In genomic region chr3:15099364-15100098, GRCh38 we compare ENCODE assay signal across 8 cellular contexts. TPM values are rescaled to one million over a fixed set of nuclear protein-coding genes. Genes with fewer than 3 reads are reported as not detected.
A peak's percentile ranks its signal among the peaks of the same experiment; 100 is the strongest.
DNase-seq lines count a peak whose midpoint lies in the region; ATAC-seq lines count a peak whose summit lies in the region.

No MANE protein-coding gene starts in this region.

- peak overlapping the region; percentile 86 for H3K27ac ChIP-seq in skeletal muscle tissue (ENCODE audit: low read depth, low read length)

- H3K27me3 Mint-ChIP-seq in activated CD4-positive, alpha-beta T cell treated with anti-CD3 and anti-CD28 coated beads for 36 hours = peaks cover 2% of the 10 kb centered on the region
- H3K27me3 Mint-ChIP-seq in activated T-helper 17 cell treated with anti-CD3 and anti-CD28 coated beads, Interleukin-2, amount 50 U/mL, for 72 hours = no peaks in the 10 kb centered on the region

- no peaks in the 10 kb centered on the region for H3K9me3 ChIP-seq in skeletal muscle tissue (ENCODE audit: control insufficient read depth in 3 of 3, low read length in 3 of 3)

- DNase-seq in activated CD4-positive, alpha-beta T cell treated with anti-CD3 and anti-CD28 coated beads for 36 hours = peak; percentile 40
- DNase-seq in activated CD4-positive, alpha-beta T cell treated with anti-CD3 and anti-CD28 coated beads for 1 hour = no peak
- DNase-seq in left cardiac atrium = no peak

- H3K27me3 ChIP-seq in skeletal muscle tissue (ENCODE audit: control insufficient read depth in 3 of 3, insufficient read depth in 3 of 3, low read length in 3 of 3) = no peaks in the 10 kb centered on the region

- peaks cover 22% of the 10 kb centered on the region for H3K36me3 Mint-ChIP-seq in activated CD4-positive, alpha-beta T cell treated with anti-CD3 and anti-CD28 coated beads for 36 hours (ENCODE audit: low read depth)
- peaks cover 43% of the 10 kb centered on the region for H3K36me3 Mint-ChIP-seq in activated T-helper 17 cell treated with anti-CD3 and anti-CD28 coated beads, Interleukin-2, amount 50 U/mL, for 72 hours (ENCODE audit: low read depth)

- peaks cover 16 to 21% (median 19%) of the 10 kb centered on the region in 3 donors for H3K36me3 ChIP-seq in skeletal muscle tissue (ENCODE audit: control insufficient read depth in 3 of 3, insufficient read depth in 3 of 3, low read length in 3 of 3)

- no peaks in the 10 kb centered on the region for H3K9me3 Mint-ChIP-seq in activated CD4-positive, alpha-beta T cell treated with anti-CD3 and anti-CD28 coated beads for 36 hours (ENCODE audit: low read depth)
- H3K9me3 Mint-ChIP-seq in activated T-helper 17 cell treated with anti-CD3 and anti-CD28 coated beads, Interleukin-2, amount 50 U/mL, for 72 hours = no peaks in the 10 kb centered on the region

- H3K4me1 Mint-ChIP-seq in activated CD4-positive, alpha-beta T cell treated with anti-CD3 and anti-CD28 coated beads for 36 hours = peaks cover 18% of the 10 kb centered on the region
- peaks cover 12% of the 10 kb centered on the region for H3K4me1 Mint-ChIP-seq in activated T-helper 17 cell treated with anti-CD3 and anti-CD28 coated beads, Interleukin-2, amount 50 U/mL, for 72 hours

- peak overlapping the region; percentile 91 for H3K27ac Mint-ChIP-seq in activated CD4-positive, alpha-beta T cell treated with anti-CD3 and anti-CD28 coated beads for 36 hours
- peak overlapping the region; percentile 96 for H3K27ac Mint-ChIP-seq in activated T-helper 17 cell treated with anti-CD3 and anti-CD28 coated beads, Interleukin-2, amount 50 U/mL, for 72 hours

- H3K4me3 Mint-ChIP-seq in activated CD4-positive, alpha-beta T cell treated with anti-CD3 and anti-CD28 coated beads for 36 hours = peak overlapping the region; percentile 85
- H3K4me3 Mint-ChIP-seq in activated T-helper 17 cell treated with anti-CD3 and anti-CD28 coated beads, Interleukin-2, amount 50 U/mL, for 72 hours = peak overlapping the region; percentile 92

- POLR2A ChIA-PET in activated CD4-positive, alpha-beta T cell treated with anti-CD3 and anti-CD28 coated beads for 36 hours (lab: Charles Lee) = interaction anchor here (0.9 to 1.4 kb wide), 2 partner anchors 35 to 262 kb away, joined by 3 to 5 read pairs; partner anchors contain the start of gene MRPS25

- ATAC-seq in activated CD4-positive, alpha-beta T cell treated with anti-CD3 and anti-CD28 coated beads for 36 hours = peak; percentile 32
- ATAC-seq in HG03460 (IDR thresholded peaks at IDR 0.05; ENCODE audit: unreplicated experiment) (peak; percentile 33), left cardiac atrium (peak; percentile 10 to 13), HG02981 (IDR thresholded peaks at IDR 0.05; ENCODE audit: unreplicated experiment) (no peak)
- peak; percentile 20 for ATAC-seq in activated T-helper 17 cell treated with anti-CD3 and anti-CD28 coated beads, Interleukin-2, amount 50 U/mL, for 72 hours (replicated peaks)
- no peak for ATAC-seq in activated CD4-positive, CD25-positive, alpha-beta regulatory T cell treated with anti-CD3 and anti-CD28 coated beads, Interleukin-2, amount 50 U/mL, for 24 hours

- CTCF ChIA-PET in activated CD4-positive, alpha-beta T cell treated with anti-CD3 and anti-CD28 coated beads for 36 hours (lab: Charles Lee) = interaction anchor here (0.6 to 2.4 kb wide), 3 partner anchors 9 to 200 kb away, joined by 3 to 16 read pairs (median 5); no protein-coding TSS in a partner anchor

- H3K4me1 ChIP-seq in skeletal muscle tissue (ENCODE audit: control insufficient read depth in 3 of 3, insufficient read depth in 3 of 3, low read length in 3 of 3) = peaks cover 30 to 42% (median 34%) of the 10 kb centered on the region in 3 donors

- peak overlapping the region; percentile 82 to 97 (median 97) for H3K9ac ChIP-seq in skeletal muscle tissue (ENCODE audit: low read depth in 1 of 3, low read length in 3 of 3)

- peak overlapping the region; percentile 99 to 100 (median 99) for H3K4me3 ChIP-seq in skeletal muscle tissue (ENCODE audit: low read length in 3 of 3)

- intact Hi-C loops in activated CD4-positive, alpha-beta T cell treated with anti-CD3 and anti-CD28 coated beads for 36 hours (cut with DNase I, micrococcal nuclease) = loop anchor here (1.0 to 10.0 kb wide), 15 partner anchors 34 to 955 kb away; partner anchors contain the start of genes CAPN7 (in 2 of the 2), MRPS25 (in 2 of the 2), BTD (in 1 of the 2) and EAF1 (in 1 of the 2)
- intact Hi-C loops in left cardiac atrium (cut with DNase I) = loop anchor here in 1 of 2 donors (10.0 kb wide), 1 partner anchor 445 kb away; the partner anchor contains the start of gene CCDC174

RNA-seq across cellular contexts. Expression of gene RBSN, which starts 0.6 kb away (rescaled TPM):
- 10 to 100 TPM; 13.5 to 15.0 TPM for total RNA-seq in activated CD4-positive, alpha-beta T cell treated with anti-CD3 and anti-CD28 coated beads for 36 hours
- total RNA-seq in activated T-helper 17 cell treated with anti-CD3 and anti-CD28 coated beads, Interleukin-2, amount 50 U/mL, for 72 hours = 10 to 100 TPM; 15.9 to 19.0 TPM
- total RNA-seq in left cardiac atrium (10 to 100 TPM; 18.7 to 20.8 TPM), skeletal muscle tissue (30.3 TPM)

RNA-seq across cellular contexts. Expression of gene MRPS25, which starts 34.4 kb away (rescaled TPM):
- 10 to 100 TPM; 52.3 to 67.0 TPM for total RNA-seq in activated CD4-positive, alpha-beta T cell treated with anti-CD3 and anti-CD28 coated beads for 36 hours
- 10 to 100 TPM; 43.7 to 80.5 TPM for total RNA-seq in activated T-helper 17 cell treated with anti-CD3 and anti-CD28 coated beads, Interleukin-2, amount 50 U/mL, for 72 hours
- 10 to 100 TPM; 88.1 to 88.4 TPM for total RNA-seq in left cardiac atrium
- total RNA-seq in skeletal muscle tissue = 8.4 TPM

Comparison
In these comparisons a context has a peak if more than half of its experiments do, and no peak if none do; other contexts are left out.
1. ATAC-seq: peak in activated CD4-positive, alpha-beta T cell treated with anti-CD3 and anti-CD28 coated beads for 36 hours (single experiment), HG03460 (single experiment), activated T-helper 17 cell treated with anti-CD3 and anti-CD28 coated beads, Interleukin-2, amount 50 U/mL, for 72 hours (single experiment) and left cardiac atrium (2 of 2); none in activated CD4-positive, CD25-positive, alpha-beta regulatory T cell treated with anti-CD3 and anti-CD28 coated beads, Interleukin-2, amount 50 U/mL, for 24 hours (0 of 2) and HG02981 (single experiment).